2 cellular contexts compared by ENCODE assay signal in genomic region chr9:124474151-124474550, GRCh38.
A peak's percentile ranks its signal among the peaks of the same experiment; 100 is the strongest.
TF ChIP-seq lines count a peak whose summit lies in the region.

No MANE protein-coding gene starts in this region.

TF ChIP-seq in HEK293, 187 proteins besides CTCF, POLR2A, EP300 and RAD21:
- no peak for TF ChIP-seq BCL11A (tag by site-specific recombination; IDR thresholded peaks at IDR 0.05; ENCODE audit: low read depth)
- no peak for TF ChIP-seq ZNF704 (tag by site-specific recombination; IDR thresholded peaks at IDR 0.05)
- no peak for TF ChIP-seq PATZ1 (tag by site-specific recombination; IDR thresholded peaks at IDR 0.05)
- TF ChIP-seq TRIM28 (IDR thresholded peaks at IDR 0.05; ENCODE audit: borderline replicate concordance, low read length): no peak
- TF ChIP-seq ZNF157 (tag by site-specific recombination; IDR thresholded peaks at IDR 0.05): no peak
- TF ChIP-seq ZNF16 (tag by site-specific recombination; IDR thresholded peaks at IDR 0.05; ENCODE audit: low read depth): peak; percentile 86

TF ChIP-seq in H1, 55 proteins besides CTCF, POLR2A, EP300 and RAD21:
- TF ChIP-seq KDM1A (IDR thresholded peaks at IDR 0.05; ENCODE audit: borderline replicate concordance, low read length) (0 out of 2 replicates have a peak, but pooled peaks have one; percentile 26), MAX (IDR thresholded peaks at IDR 0.05) (no peak)
